ENCODE assay signal across 1 cellular context in genomic region chr6:48110436-48111142, GRCh38.
TF ChIP-seq lines count a peak whose summit lies in the region.

No MANE protein-coding gene starts in this region.

TF ChIP-seq in H1, 55 proteins besides CTCF, POLR2A, EP300 and RAD21 (continued from another document):
- TF ChIP-seq MAX (IDR thresholded peaks at IDR 0.05) (no peak), SP1 (IDR thresholded peaks at IDR 0.05; ENCODE audit: low read depth, low read length) (no peak), YY1 (IDR thresholded peaks at IDR 0.05; ENCODE audit: low read depth, low read length) (no peak)
TF ChIP-seq in H1: peak in this region for 0.
